12 cellular contexts compared by ENCODE assay signal in the genomic region with DNA sequence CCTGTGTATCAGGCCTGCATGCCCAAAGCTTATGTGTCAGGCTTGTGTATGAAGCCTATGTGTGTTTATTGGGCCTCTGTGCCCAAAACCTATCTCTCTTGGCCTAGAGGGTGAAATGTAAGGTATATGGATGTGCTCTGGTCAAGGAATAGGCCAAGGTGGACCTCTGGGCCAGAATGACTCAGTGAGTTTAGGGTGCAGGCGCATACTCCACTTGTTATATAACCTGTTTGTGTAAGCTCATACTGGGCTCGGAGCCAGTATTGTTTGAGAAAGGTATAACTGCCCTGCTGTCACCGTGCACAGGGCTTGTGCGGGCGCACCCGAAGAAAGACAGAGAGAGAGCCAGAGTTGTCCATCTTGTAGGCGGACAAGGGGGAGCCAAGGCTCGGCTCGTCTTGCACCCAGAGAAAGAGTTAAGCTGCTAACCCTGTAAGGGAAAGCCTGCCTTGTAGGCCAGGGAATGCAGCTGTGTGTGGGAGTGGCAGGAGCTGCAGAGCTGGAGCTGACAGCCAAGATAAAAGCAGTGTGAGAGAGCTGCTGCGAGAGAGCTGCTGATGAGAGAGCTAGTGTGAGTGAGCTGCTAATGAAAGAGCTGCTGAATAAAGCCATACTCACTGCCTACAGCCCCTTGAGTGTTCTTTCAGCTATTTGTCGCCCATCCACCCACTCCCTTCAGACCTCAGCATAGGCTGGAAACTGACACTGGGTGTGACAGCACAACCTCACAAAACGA. TPM values are rescaled to one million over a fixed set of nuclear protein-coding genes. Genes with fewer than 3 reads are reported as not detected.
DNase-seq lines count a peak whose midpoint lies in the region; ATAC-seq and TF ChIP-seq lines count a peak whose summit lies in the region.
"Had no signal": no experiment of that assay in that cellular context is flagged by ENCODE, and none has a peak within 500 bp of the region (broad histone marks: within the 10 kb centered on the region; RNA-seq: fewer than 3 reads in every experiment).

No MANE protein-coding gene starts in this region.

- no peaks in the 10 kb centered on the region for H3K4me1 ChIP-seq in ovary (ENCODE audit: insufficient read depth)

- H3K4me3 ChIP-seq in ovary: no peak overlapping the region

- H3K9me3 Mint-ChIP-seq in activated CD4-positive, alpha-beta memory T cell treated with anti-CD3 and anti-CD28 coated beads, Interleukin-2, amount 10 ng/mL, durations not matched to agents 7 days and 5 days: no peaks in the 10 kb centered on the region
- H3K9me3 Mint-ChIP-seq: CD8-positive, alpha-beta memory T cell had no signal

- no peak overlapping the region for H3K27ac ChIP-seq in ovary

- no peaks in the 10 kb centered on the region for H3K27me3 ChIP-seq in ovary

- TF ChIP-seq POLR2A in ovary (IDR thresholded peaks at IDR 0.05): no peak

- no peak for DNase-seq in activated CD4-positive, alpha-beta memory T cell treated with anti-CD3 and anti-CD28 coated beads, Interleukin-2, amount 10 ng/mL, durations not matched to agents 7 days and 5 days
- peak; percentile 48 for DNase-seq in globus pallidus (ENCODE audit: low spot score)
- DNase-seq in ovary: peak in 4 of 5 donors; percentile 33 to 69 (median 55)
- DNase-seq in NCI-H1417 (lab: John Stamatoyannopoulos, UW): no peak
- no peak for DNase-seq in stimulated activated naive CD4-positive, alpha-beta T cell (lab: John Stamatoyannopoulos, UW)
- DNase-seq in NCI-H146 (lab: John Stamatoyannopoulos, UW): no peak
- DNase-seq in mesenteric fat pad (ENCODE audit: low spot score): no peak
- DNase-seq: activated effector memory CD4-positive, alpha-beta T cell treated with anti-CD3 and anti-CD28 coated beads, Interleukin-2, amount 50 U/mL, for 16 hours; CD8-positive, alpha-beta memory T cell; NCI-H524; retina had no signal

- no peaks in the 10 kb centered on the region for H3K9me3 ChIP-seq in ovary

- TF ChIP-seq CTCF in ovary (IDR thresholded peaks at IDR 0.05): no peak

- peak; percentile 2 for ATAC-seq in GM21390 (IDR thresholded peaks at IDR 0.05; ENCODE audit: unreplicated experiment)

- intact Hi-C loops in ovary (cut with DNase I): no loop called here

- no peak overlapping the region for H3K4me3 Mint-ChIP-seq in activated CD4-positive, alpha-beta memory T cell treated with anti-CD3 and anti-CD28 coated beads, Interleukin-2, amount 10 ng/mL, durations not matched to agents 7 days and 5 days
- H3K4me3 Mint-ChIP-seq: CD8-positive, alpha-beta memory T cell had no signal

- peak overlapping the region; percentile 85 for H3K27ac Mint-ChIP-seq in activated CD4-positive, alpha-beta memory T cell treated with anti-CD3 and anti-CD28 coated beads, Interleukin-2, amount 10 ng/mL, durations not matched to agents 7 days and 5 days

- no peaks in the 10 kb centered on the region for H3K36me3 Mint-ChIP-seq in activated CD4-positive, alpha-beta memory T cell treated with anti-CD3 and anti-CD28 coated beads, Interleukin-2, amount 10 ng/mL, durations not matched to agents 7 days and 5 days (ENCODE audit: low read depth)

- H3K27me3 Mint-ChIP-seq in activated CD4-positive, alpha-beta memory T cell treated with anti-CD3 and anti-CD28 coated beads, Interleukin-2, amount 10 ng/mL, durations not matched to agents 7 days and 5 days: no peaks in the 10 kb centered on the region

- 42 to 46% (median 44%) methylated on average over 12 of the region's 12 CpGs for WGBS in ovary, 3 donors

- peaks cover 19% of the 10 kb centered on the region for H3K4me1 Mint-ChIP-seq in activated CD4-positive, alpha-beta memory T cell treated with anti-CD3 and anti-CD28 coated beads, Interleukin-2, amount 10 ng/mL, durations not matched to agents 7 days and 5 days
- H3K4me1 Mint-ChIP-seq: CD8-positive, alpha-beta memory T cell had no signal

- POLR2A ChIA-PET in activated CD4-positive, alpha-beta memory T cell treated with anti-CD3 and anti-CD28 coated beads, Interleukin-2, amount 10 ng/mL, durations not matched to agents 7 days and 5 days (lab: Charles Lee): interaction anchor here (1.0 to 1.6 kb wide), 7 partner anchors 45 to 157 kb away, joined by 3 to 6 read pairs (median 3); a partner anchor contains a TSS

- CTCF ChIA-PET in activated CD4-positive, alpha-beta memory T cell treated with anti-CD3 and anti-CD28 coated beads, Interleukin-2, amount 10 ng/mL, durations not matched to agents 7 days and 5 days (lab: Charles Lee): interaction anchor here (0.7 to 1.5 kb wide), 3 partner anchors 18 to 120 kb away, joined by 3 read pairs; no protein-coding TSS in a partner anchor

- no peak for TF ChIP-seq EP300 in ovary (IDR thresholded peaks at IDR 0.05)

- no peaks in the 10 kb centered on the region for H3K36me3 ChIP-seq in ovary

RNA-seq across cellular contexts. Expression of a gene that starts 43.4 kb away (rescaled TPM):
- 10 to 100 TPM; 29.9 to 33.8 TPM for total RNA-seq in activated CD4-positive, alpha-beta memory T cell treated with anti-CD3 and anti-CD28 coated beads, Interleukin-2, amount 10 ng/mL, durations not matched to agents 7 days and 5 days
- total RNA-seq in ovary (10 to 100 TPM; 22.1 to 63.4 (median 30.1) TPM), mesenteric fat pad (10.1 TPM)
- polyA plus RNA-seq in ovary: 10 to 100 TPM; 30.6 to 42.5 TPM

Comparison
In these comparisons a context has a peak if more than half of its experiments do, and no peak if none do; other contexts are left out.
1. DNase-seq: peak in globus pallidus (single experiment) and ovary (4 of 5); none in activated CD4-positive, alpha-beta memory T cell treated with anti-CD3 and anti-CD28 coated beads, Interleukin-2, amount 10 ng/mL, durations not matched to agents 7 days and 5 days (single experiment), NCI-H1417 (0 of 3), stimulated activated naive CD4-positive, alpha-beta T cell (0 of 6), NCI-H146 (single experiment) and mesenteric fat pad (single experiment).